Comparison of ENCODE assay signal across 18 cellular contexts in the genomic region with DNA sequence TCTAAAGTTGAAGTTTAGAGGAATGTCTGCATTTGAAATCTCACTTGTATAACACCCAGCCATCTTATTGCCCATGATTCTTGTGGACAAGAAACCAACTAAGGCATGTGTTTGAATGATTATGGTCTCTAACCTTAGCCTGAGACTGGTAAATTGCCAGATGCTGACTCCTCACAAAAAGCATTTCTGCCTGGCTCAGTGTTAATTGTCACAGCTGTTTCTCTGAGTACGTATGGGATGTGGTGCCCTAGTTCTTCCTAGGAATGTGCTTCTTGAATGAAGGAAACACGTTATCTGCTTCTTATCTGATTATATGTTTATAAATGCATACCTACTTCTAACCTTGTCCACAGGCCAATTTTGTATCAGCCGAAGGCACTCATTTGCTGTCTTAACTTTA.
A peak's percentile ranks its signal among the peaks of the same experiment; 100 is the strongest.
DNase-seq lines count a peak whose midpoint lies in the region; ATAC-seq lines count a peak whose summit lies in the region.
"Had no signal": no experiment of that assay in that cellular context is flagged by ENCODE, and none has a peak within 500 bp of the region (broad histone marks: within the 10 kb centered on the region; RNA-seq: fewer than 3 reads in every experiment).

No MANE protein-coding gene starts in this region.

- H3K4me2 ChIP-seq in skeletal muscle satellite cell (ENCODE audit: low read length) = peak overlapping the region; percentile 4

- intact Hi-C loops in cardiac septum (cut with DNase I) = no loop called here

- H3K27me3 ChIP-seq in SJCRH30 = no peaks in the 10 kb centered on the region
- H3K27me3 ChIP-seq in skeletal muscle satellite cell (ENCODE audit: control insufficient read depth, insufficient read depth, low read length) = peaks cover 4% of the 10 kb centered on the region
- H3K27me3 ChIP-seq: Peyer's patch, thyroid gland had no signal

- DNase-seq in GM04503 (ENCODE audit: low read depth) = peak; percentile 31
- peak; percentile 7 to 33 for DNase-seq in SJCRH30
- DNase-seq in fibroblast of the conjunctiva (ENCODE audit: low read depth) = peak; percentile 16
- DNase-seq in SW480 (ENCODE audit: low spot score) = no peak
- DNase-seq in cardiac septum (ENCODE audit: low spot score) = no peak
- DNase-seq: activated CD4-positive, CD25-positive, alpha-beta regulatory T cell treated with anti-CD3 and anti-CD28 coated beads, Interleukin-2, amount 50 U/mL, for 72 hours; activated CD8-positive, alpha-beta memory T cell treated with anti-CD3 and anti-CD28 coated beads, Interleukin-2, amount 50 U/mL, for 48 hours; activated naive CD4-positive, alpha-beta T cell treated with anti-CD3 and anti-CD28 coated beads, Interleukin-2, amount 50 U/mL, for 16 hours; KG1; left cardiac atrium; naive B cell; NCI-H1436 treated with DMSO at 0.1 percent for 48 hours; NCI-H524 treated with DMSO at 0.1 percent for 48 hours; Peyer's patch; thyroid gland had no signal

- H3K4me3 ChIP-seq in SJCRH30 (no peak overlapping the region), skeletal muscle satellite cell (ENCODE audit: low read length) (no peak overlapping the region)
- H3K4me3 ChIP-seq: HAP-1, Peyer's patch, thyroid gland had no signal

- no peaks in the 10 kb centered on the region for H3K36me3 ChIP-seq in SJCRH30
- no peaks in the 10 kb centered on the region for H3K36me3 ChIP-seq in skeletal muscle satellite cell (ENCODE audit: insufficient read depth, low read length)
- H3K36me3 ChIP-seq: HAP-1, Peyer's patch, thyroid gland had no signal

- no peak overlapping the region for H3K27ac ChIP-seq in SJCRH30
- H3K27ac ChIP-seq: Peyer's patch, thyroid gland had no signal

- no peak for ATAC-seq in GM19351 (IDR thresholded peaks at IDR 0.05; ENCODE audit: unreplicated experiment)

- no peaks in the 10 kb centered on the region for H3K4me1 ChIP-seq in SJCRH30
- H3K4me1 ChIP-seq in skeletal muscle satellite cell (ENCODE audit: control insufficient read depth, insufficient read depth, low read length) = peaks cover 15% of the 10 kb centered on the region
- H3K4me1 ChIP-seq: HAP-1, Peyer's patch, thyroid gland had no signal

- no peak overlapping the region for H3K9ac ChIP-seq in skeletal muscle satellite cell (ENCODE audit: low read depth, low read length)

- H3K9me3 ChIP-seq in SJCRH30 (replicated peaks) (no peaks in the 10 kb centered on the region), skeletal muscle satellite cell (replicated peaks; ENCODE audit: low read length) (no peaks in the 10 kb centered on the region)
- H3K9me3 ChIP-seq: HAP-1, Peyer's patch, thyroid gland had no signal

Comparison
In these comparisons a context has a peak if more than half of its experiments do, and no peak if none do; other contexts are left out.
1. DNase-seq: peak in GM04503 (single experiment), SJCRH30 (2 of 2) and fibroblast of the conjunctiva (single experiment); none in SW480 (single experiment) and cardiac septum (single experiment).